In genomic region chr13:43905435-43906031, GRCh38 we compare ENCODE assay signal across 8 cellular contexts. TPM values are rescaled to one million over a fixed set of nuclear protein-coding genes. Genes with fewer than 3 reads are reported as not detected.
DNase-seq lines count a peak whose midpoint lies in the region; ATAC-seq, FAIRE-seq and TF ChIP-seq lines count a peak whose summit lies in the region.

No MANE protein-coding gene starts in this region.

- H3K9me3 Mint-ChIP-seq in activated T-helper 17 cell treated with anti-CD3 and anti-CD28 coated beads, Interleukin-2, amount 50 U/mL, for 72 hours, result no peaks in the 10 kb centered on the region
- H3K9me3 Mint-ChIP-seq in progenitor cell of endocrine pancreas (ENCODE audit: low read depth), result no peaks in the 10 kb centered on the region

- H3K36me3 ChIP-seq in HAP-1 (replicated peaks), result no peaks in the 10 kb centered on the region

- no peaks in the 10 kb centered on the region for H3K9me3 ChIP-seq in HAP-1

- DNase-seq in D721Med (ENCODE audit: insufficient read length, low spot score) (no peak), HAP-1 (ENCODE audit: low spot score in 2 of 2) (peak; percentile 56 to 79), NCI-H460 (ENCODE audit: extremely low read depth, low read depth) (peak; percentile 52), head of caudate nucleus (peak in 25 of 42 donors; percentile 11 to 82 (median 53)), progenitor cell of endocrine pancreas (ENCODE audit: low spot score, unreplicated experiment) (no peak)

- no peak overlapping the region for H3K4me3 ChIP-seq in HAP-1

- H3K27ac Mint-ChIP-seq in activated T-helper 17 cell treated with anti-CD3 and anti-CD28 coated beads, Interleukin-2, amount 50 U/mL, for 72 hours, result no peak overlapping the region
- no peak overlapping the region for H3K27ac Mint-ChIP-seq in progenitor cell of endocrine pancreas

- peaks cover 5% of the 10 kb centered on the region for H3K27me3 ChIP-seq in HAP-1 (ENCODE audit: low read depth)

- in situ Hi-C loops in HAP-1 (cut with MboI; ENCODE audit: low sequenced_read_pairs), result loop anchor here (10.0 to 25.0 kb wide), 2 partner anchors 529 to 1032 kb away; no protein-coding TSS in a partner anchor

- no peak overlapping the region for H3K4me3 Mint-ChIP-seq in activated T-helper 17 cell treated with anti-CD3 and anti-CD28 coated beads, Interleukin-2, amount 50 U/mL, for 72 hours
- no peak overlapping the region for H3K4me3 Mint-ChIP-seq in progenitor cell of endocrine pancreas (ENCODE audit: low read depth)

- intact Hi-C loops in head of caudate nucleus (cut with DNase I), result loop anchor here (5.0 to 10.0 kb wide), 2 partner anchors 139 to 532 kb away; no protein-coding TSS in a partner anchor

- no peaks in the 10 kb centered on the region for H3K4me1 ChIP-seq in HAP-1

- peaks cover 4% of the 10 kb centered on the region for H3K27me3 Mint-ChIP-seq in activated T-helper 17 cell treated with anti-CD3 and anti-CD28 coated beads, Interleukin-2, amount 50 U/mL, for 72 hours
- H3K27me3 Mint-ChIP-seq in progenitor cell of endocrine pancreas, result no peaks in the 10 kb centered on the region

- H3K36me3 Mint-ChIP-seq in activated T-helper 17 cell treated with anti-CD3 and anti-CD28 coated beads, Interleukin-2, amount 50 U/mL, for 72 hours (ENCODE audit: low read depth), result no peaks in the 10 kb centered on the region
- no peaks in the 10 kb centered on the region for H3K36me3 Mint-ChIP-seq in progenitor cell of endocrine pancreas (ENCODE audit: insufficient read depth)

- FAIRE-seq in D721Med (lab: Jason Lieb, UNC), result peak; percentile 94

- TF ChIP-seq CTCF in D721Med (IDR thresholded peaks at IDR 0.05; ENCODE audit: insufficient read depth, missing control alignments) (peak; percentile 90), progenitor cell of endocrine pancreas (IDR thresholded peaks at IDR 0.05; ENCODE audit: unreplicated experiment) (peak; percentile 83)

- peak; percentile 68 for ATAC-seq in activated T-helper 17 cell treated with anti-CD3 and anti-CD28 coated beads, Interleukin-2, amount 50 U/mL, for 72 hours (replicated peaks)
- ATAC-seq in HG03108 (IDR thresholded peaks at IDR 0.05; ENCODE audit: unreplicated experiment) (no peak), HG02623 (IDR thresholded peaks at IDR 0.05; ENCODE audit: unreplicated experiment) (no peak)

- no peaks in the 10 kb centered on the region for H3K4me1 Mint-ChIP-seq in activated T-helper 17 cell treated with anti-CD3 and anti-CD28 coated beads, Interleukin-2, amount 50 U/mL, for 72 hours
- H3K4me1 Mint-ChIP-seq in progenitor cell of endocrine pancreas (ENCODE audit: low read depth), result peaks cover 6% of the 10 kb centered on the region

RNA-seq across cellular contexts. Expression of gene LACC1, which starts 25.8 kb away (rescaled TPM):
- 3.9 and 5.5 TPM in 2 replicates for total RNA-seq in NCI-H460 (2014; rRNA removed; shearing (Covaris generic))
- polyA plus RNA-seq in NCI-H460 (2014; cell fraction: nucleus; rRNA removed), result 1.2 and 1.7 TPM in 2 replicates
- total RNA-seq in activated T-helper 17 cell treated with anti-CD3 and anti-CD28 coated beads, Interleukin-2, amount 50 U/mL, for 72 hours, result 1 to 10 TPM; 6.5 to 8.2 TPM
- 2.9 and 3.8 TPM in 2 replicates for total RNA-seq in progenitor cell of endocrine pancreas

RNA-seq across cellular contexts. Expression of gene CCDC122, which starts 26.0 kb away (rescaled TPM):
- 7.4 and 10.0 TPM in 2 replicates for total RNA-seq in NCI-H460 (2014; rRNA removed; shearing (Covaris generic))
- polyA plus RNA-seq in NCI-H460 (2014; cell fraction: nucleus; rRNA removed), result 1.9 and 6.3 TPM in 2 replicates
- 1 to 10 TPM in 1 of 2 donors, under 1 TPM in 1; 0.30 to 1.6 TPM for total RNA-seq in activated T-helper 17 cell treated with anti-CD3 and anti-CD28 coated beads, Interleukin-2, amount 50 U/mL, for 72 hours
- 12.4 and 12.9 TPM in 2 replicates for total RNA-seq in progenitor cell of endocrine pancreas

Comparison
In these comparisons a context has a peak if more than half of its experiments do, and no peak if none do; other contexts are left out.
1. DNase-seq: peak in HAP-1 (2 of 2), NCI-H460 (single experiment) and head of caudate nucleus (25 of 42); none in D721Med (single experiment) and progenitor cell of endocrine pancreas (single experiment).